In the genomic region with DNA sequence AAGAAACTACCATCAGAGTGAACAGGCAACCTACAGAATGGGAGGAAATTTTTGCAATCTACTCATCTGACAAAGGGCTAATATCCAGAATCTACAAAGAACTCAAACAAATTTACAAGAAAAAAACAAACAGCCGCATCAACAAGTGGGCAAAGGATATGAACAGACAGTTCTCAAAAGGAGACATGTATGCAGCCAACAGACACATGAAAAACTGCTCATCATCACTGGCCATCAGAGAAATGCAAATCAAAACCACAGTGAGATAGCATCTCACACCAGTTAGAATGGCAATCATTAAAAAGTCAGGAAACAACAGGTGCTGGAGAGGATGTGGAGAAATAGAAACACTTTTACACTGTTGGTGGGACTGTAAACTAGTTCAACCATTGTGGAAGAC, we compare ENCODE assay signal across 1 cellular context.
TF ChIP-seq lines count a peak whose summit lies in the region.
"Not testable (repeated sequence)": the region's sequence is repeated elsewhere in the genome, so short reads cannot be mapped to it uniquely, and the experiment has no call there.

No MANE protein-coding gene starts in this region.

- CTCF ChIA-PET in HEK293 (lab: Yijun Ruan, JAX), result not testable (repeated sequence)

- H3K9me3 ChIP-seq in HEK293 (ENCODE audit: control insufficient read depth, insufficient read depth, low read depth, low read length), result not testable (repeated sequence)

- H3K4me1 ChIP-seq in HEK293 (ENCODE audit: control insufficient read depth, insufficient read depth, low read length), result not testable (repeated sequence)

- not testable (repeated sequence) for H3K4me3 ChIP-seq in HEK293 (ENCODE audit: low read depth, low read length)

- not testable (repeated sequence) for H3K27ac ChIP-seq in HEK293 (ENCODE audit: extremely low read depth, low read depth, low read length)

- H3K36me3 ChIP-seq in HEK293 (ENCODE audit: control insufficient read depth in 2 of 2, insufficient read depth in 1 of 2, low read length in 2 of 2), result not testable (repeated sequence)

- TF ChIP-seq CTCF in HEK293 (tag by site-specific recombination; IDR thresholded peaks at IDR 0.05), result not testable (repeated sequence)

- POLR2A ChIA-PET in HEK293 (lab: Yijun Ruan, JAX), result not testable (repeated sequence)

TF ChIP-seq in HEK293, 187 proteins besides CTCF, POLR2A, EP300 and RAD21:
- peak; percentile 90 for TF ChIP-seq SCRT2 (tag by site-specific recombination; IDR thresholded peaks at IDR 0.05)
- peak; percentile 66; the same call in 1 of the 2 replicates for TF ChIP-seq SCRT1 (tag by site-specific recombination; IDR thresholded peaks at IDR 0.05; ENCODE audit: borderline replicate concordance)
TF ChIP-seq in HEK293: peak in this region for 2; not testable (repeated sequence) for 185.
